8 cellular contexts compared by ENCODE assay signal in the genomic region with DNA sequence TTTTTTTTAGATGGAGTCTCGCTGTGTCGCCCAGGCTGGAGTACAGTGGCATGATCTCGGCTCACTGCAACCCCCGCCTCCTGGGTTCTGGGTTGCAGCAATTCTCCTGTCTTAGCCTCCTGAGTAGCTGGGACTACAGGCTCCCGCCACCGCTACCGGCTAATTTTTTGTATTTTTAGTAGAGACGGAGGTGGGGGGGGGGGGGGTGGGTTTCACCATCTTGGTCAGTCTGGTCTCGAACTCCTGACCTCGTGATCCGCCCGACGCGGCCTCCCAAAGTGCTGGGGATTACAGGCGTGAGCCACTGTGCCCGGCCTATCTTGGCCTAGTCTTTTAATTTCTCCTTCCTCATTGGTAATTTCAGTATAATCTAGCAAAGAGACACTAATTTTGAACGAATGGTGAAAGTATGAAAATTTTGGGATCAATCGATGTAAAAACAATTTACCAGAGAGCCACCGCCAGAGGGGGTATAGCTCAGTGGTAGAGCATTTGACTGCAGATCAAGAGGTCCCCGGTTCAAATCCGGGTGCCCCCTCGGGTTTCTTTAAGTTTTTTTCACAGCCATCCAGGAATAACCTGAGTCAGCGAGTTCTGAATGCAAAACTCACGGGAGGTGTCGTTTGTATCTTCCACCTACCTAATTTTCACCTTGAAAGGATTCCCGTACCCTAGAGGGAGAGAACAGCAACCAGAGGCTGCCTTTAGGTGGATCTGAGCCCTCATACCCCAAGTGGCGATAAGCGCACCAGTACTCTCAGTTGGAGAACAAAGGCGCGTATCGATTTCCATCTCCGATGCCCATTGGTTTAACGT. TPM values are rescaled to one million over a fixed set of nuclear protein-coding genes. Genes with fewer than 3 reads are reported as not detected.
DNase-seq lines count a peak whose midpoint lies in the region; ATAC-seq, FAIRE-seq and TF ChIP-seq lines count a peak whose summit lies in the region.

No MANE protein-coding gene starts in this region.

- H3K4me1 ChIP-seq in DOHH2 (ENCODE audit: control insufficient read depth, low read length), result peaks cover 40% of the 10 kb centered on the region
- H3K4me1 ChIP-seq in K562 (replicated peaks in 1 of 2; ENCODE audit: control insufficient read depth in 2 of 2, insufficient read depth in 2 of 2, low read length in 2 of 2), result peaks cover 10 to 32% of the 10 kb centered on the region in 2 experiments
- H3K4me1 ChIP-seq in keratinocyte (ENCODE audit: control insufficient read depth, extremely low read depth, insufficient read depth, low read length), result peaks cover 37% of the 10 kb centered on the region

- H3K9me3 Mint-ChIP-seq in T-helper 1 cell treated with Interleukin-12 subunit alpha and Interleukin-12 subunit beta and Interleukin-4 antibody, amounts not matched to agents 30 μg/mL and 1 μg/mL, for 36 hours, result no peaks in the 10 kb centered on the region

- ATAC-seq in K562, result peak; percentile 2
- no peak for ATAC-seq in GM18861 (IDR thresholded peaks at IDR 0.05; ENCODE audit: unreplicated experiment)

- H3K9me2 ChIP-seq in DOHH2 (replicated peaks; ENCODE audit: control insufficient read depth, low read length), result no peaks in the 10 kb centered on the region

- H3K4me3 ChIP-seq in DOHH2 (ENCODE audit: low read length) (peak overlapping the region; percentile 95), K562 (peak overlapping the region; percentile 97), keratinocyte (ENCODE audit: control insufficient read depth in 2 of 3, extremely low read depth in 1 of 3, insufficient read depth in 2 of 3, low read depth in 1 of 3, low read length in 3 of 3) (peak overlapping the region; percentile 16 to 54 (median 19))

- POLR2A ChIA-PET in K562 (lab: Yijun Ruan, JAX), result interaction anchor here (0.6 to 5.0 kb wide), 7 partner anchors 15 to 512 kb away, joined by 3 to 70 read pairs (median 4); a partner anchor contains a TSS

- peak overlapping the region; percentile 89 for H3K27ac ChIP-seq in DOHH2 (ENCODE audit: low read depth, low read length)
- peak overlapping the region; percentile 48 for H3K27ac ChIP-seq in K562 (ENCODE audit: extremely low read depth, low read depth, low read length)
- H3K27ac ChIP-seq in keratinocyte (ENCODE audit: control insufficient read depth, insufficient read depth, low read length), result peak overlapping the region; percentile 76

- H3K9me1 ChIP-seq in K562 (ENCODE audit: control insufficient read depth, insufficient read depth, low read length), result peaks cover 6% of the 10 kb centered on the region
- H3K9me1 ChIP-seq in keratinocyte (ENCODE audit: control insufficient read depth, extremely low read depth, insufficient read depth, low read length), result no peaks in the 10 kb centered on the region

- H3K4me3 Mint-ChIP-seq in T-helper 1 cell treated with Interleukin-12 subunit alpha and Interleukin-12 subunit beta and Interleukin-4 antibody, amounts not matched to agents 30 μg/mL and 1 μg/mL, for 36 hours, result peak overlapping the region; percentile 95

- H3K79me2 ChIP-seq in DOHH2 (ENCODE audit: control insufficient read depth, low read length) (peaks cover 24% of the 10 kb centered on the region), K562 (ENCODE audit: control insufficient read depth, insufficient read depth, low read length) (peaks cover 24% of the 10 kb centered on the region), keratinocyte (ENCODE audit: control insufficient read depth, insufficient read depth, low read length) (peaks cover 24% of the 10 kb centered on the region)

- TF ChIP-seq RAD21 in K562 (CRISPR knock-in tag; conservative IDR thresholded peaks at IDR 0.05 in 1 of 2, IDR thresholded peaks at IDR 0.05 in 1 of 2), result no peak

- CTCF ChIA-PET in K562 (lab: Yijun Ruan, JAX; ENCODE audit: low intra/inter-chr PET ratio), result interaction anchor here (0.6 kb wide), 1 partner anchor 31 kb away, joined by 3 read pairs; no protein-coding TSS in a partner anchor

- H3K4me2 ChIP-seq in DOHH2 (ENCODE audit: low read length) (peak overlapping the region; percentile 86), K562 (ENCODE audit: insufficient read depth, low read length) (peak overlapping the region; percentile 85), keratinocyte (ENCODE audit: control insufficient read depth, extremely low read depth, insufficient read depth, low read depth, low read length) (peak overlapping the region; percentile 92)

- WGBS in K562 (ENCODE audit: insufficient coverage, low coverage, missing lambda C conversion rate), result under 1% methylated on average over 29 of the region's 33 CpGs

- peak overlapping the region; percentile 96 for H3K27ac Mint-ChIP-seq in T-helper 1 cell treated with Interleukin-12 subunit alpha and Interleukin-12 subunit beta and Interleukin-4 antibody, amounts not matched to agents 30 μg/mL and 1 μg/mL, for 36 hours

- H4K20me1 ChIP-seq in DOHH2 (ENCODE audit: control insufficient read depth, insufficient read depth, low read depth, low read length) (peaks cover 6% of the 10 kb centered on the region), K562 (replicated peaks; ENCODE audit: control insufficient read depth, insufficient read depth, low read length) (peaks cover 9% of the 10 kb centered on the region), keratinocyte (ENCODE audit: control insufficient read depth, extremely low read depth, insufficient read depth, low read length) (peaks cover 8% of the 10 kb centered on the region)

- H3K36me3 ChIP-seq in DOHH2 (ENCODE audit: control insufficient read depth, low read length) (peaks cover 18% of the 10 kb centered on the region), K562 (ENCODE audit: control insufficient read depth, insufficient read depth, low read length) (peaks cover 7% of the 10 kb centered on the region; the same call in 1 of the 3 replicates), keratinocyte (ENCODE audit: control insufficient read depth in 2 of 2, extremely low read depth in 1 of 2, insufficient read depth in 2 of 2, low read length in 2 of 2) (peaks cover 2 to 3% of the 10 kb centered on the region in 2 experiments)

- H3K27me3 ChIP-seq in DOHH2 (ENCODE audit: control insufficient read depth, low read length) (no peaks in the 10 kb centered on the region), K562 (ENCODE audit: control insufficient read depth in 2 of 2, insufficient read depth in 2 of 2, low read length in 2 of 2) (no peaks in the 10 kb centered on the region), keratinocyte (ENCODE audit: control insufficient read depth, extremely low read depth, insufficient read depth, low read length) (no peaks in the 10 kb centered on the region)

- TF ChIP-seq POLR2A in K562 (conservative IDR thresholded peaks at IDR 0.05), result no peak

- intact Hi-C loops in K562 (cut with micrococcal nuclease), result loop anchor here (5.0 to 10.0 kb wide), 2 partner anchors 193 to 285 kb away; a partner anchor contains a TSS

- TF ChIP-seq EP300 in K562 (IDR thresholded peaks at IDR 0.05; ENCODE audit: low read length), result peak; percentile 49

- H3K36me3 Mint-ChIP-seq in T-helper 1 cell treated with Interleukin-12 subunit alpha and Interleukin-12 subunit beta and Interleukin-4 antibody, amounts not matched to agents 30 μg/mL and 1 μg/mL, for 36 hours (ENCODE audit: low read depth), result peaks cover 7% of the 10 kb centered on the region

- in situ Hi-C loops in K562 (cut with MboI), result no loop called here

- peak; percentile 84 for DNase-seq in MV-4-11 (lab: John Stamatoyannopoulos, UW)
- peak in 3 of 4 experiments; percentile 51 to 87 (median 58) for DNase-seq in K562 (ENCODE audit: extremely low read depth in 1 of 4, low spot score in 3 of 4)
- DNase-seq in keratinocyte (ENCODE audit: low read depth, low spot score), result no peak
- peak; percentile 84 for DNase-seq in stimulated activated CD4-positive, alpha-beta T cell treated with anti-CD3 and anti-CD28 coated beads, Interleukin-15, amount 100 ng/mL, for 24 hours
- no peak for DNase-seq in DMS79 (lab: John Stamatoyannopoulos, UW)

- peaks cover 27% of the 10 kb centered on the region for H3K4me1 Mint-ChIP-seq in T-helper 1 cell treated with Interleukin-12 subunit alpha and Interleukin-12 subunit beta and Interleukin-4 antibody, amounts not matched to agents 30 μg/mL and 1 μg/mL, for 36 hours (ENCODE audit: low read depth)

- TF ChIP-seq CTCF in DOHH2 (IDR thresholded peaks at IDR 0.05; ENCODE audit: low read depth, low read length, poor library complexity, severe bottlenecking) (no peak), K562 (IDR thresholded peaks at IDR 0.05 in 2 of 3, conservative IDR thresholded peaks at IDR 0.05 in 1 of 3; ENCODE audit: insufficient read depth in 2 of 3, low read depth in 1 of 3, low read length in 3 of 3) (no peak; a peak in 1 of 6 replicates), keratinocyte (optimal IDR thresholded peaks at IDR 0.05 in 1 of 3, IDR thresholded peaks at IDR 0.05 in 1 of 3, conservative IDR thresholded peaks at IDR 0.05 in 1 of 3; ENCODE audit: extremely low read depth in 1 of 3, insufficient read depth in 2 of 3, low read length in 3 of 3) (no peak)

- H3F3A ChIP-seq in DOHH2 (ENCODE audit: control insufficient read depth, insufficient read depth), result peaks cover 26% of the 10 kb centered on the region

- H3K9me3 ChIP-seq in DOHH2 (ENCODE audit: control insufficient read depth, insufficient read depth, low read length) (no peaks in the 10 kb centered on the region), K562 (replicated peaks; ENCODE audit: control insufficient read depth, insufficient read depth, low read depth, low read length) (no peaks in the 10 kb centered on the region), keratinocyte (ENCODE audit: control insufficient read depth, low read depth, low read length) (no peaks in the 10 kb centered on the region)

- dilution Hi-C loops in keratinocyte (cut with MboI; ENCODE audit: extremely low pct_ligation_motif_present, low sequenced_read_pairs), result no loop called here

- no TSS peak for BruUV-seq in K562 (replicated peaks; lab: Mats Ljungman, UMichigan)

- peaks cover 4% of the 10 kb centered on the region for H3K27me3 Mint-ChIP-seq in T-helper 1 cell treated with Interleukin-12 subunit alpha and Interleukin-12 subunit beta and Interleukin-4 antibody, amounts not matched to agents 30 μg/mL and 1 μg/mL, for 36 hours (ENCODE audit: low read depth)

- H3K9ac ChIP-seq in K562 (ENCODE audit: insufficient read depth in 1 of 2, low read depth in 2 of 2, low read length in 2 of 2) (peak overlapping the region; percentile 73 to 91), keratinocyte (ENCODE audit: control insufficient read depth, extremely low read depth, insufficient read depth, low read length) (peak overlapping the region; percentile 62)

- H2AFZ ChIP-seq in K562 (ENCODE audit: low read depth, low read length) (peak overlapping the region; percentile 86), keratinocyte (ENCODE audit: control insufficient read depth, low read length) (peak overlapping the region; percentile 46)

- FAIRE-seq in K562 (lab: Jason Lieb, UNC) (no peak), keratinocyte (lab: Jason Lieb, UNC) (no peak)

RNA-seq across cellular contexts. Expression of a gene that starts 2.5 kb away (rescaled TPM):
- total RNA-seq in K562 (2011; cell fraction: chromatin; rRNA removed; ENCODE audit: low replicate concordance), result 56.3 and 141 TPM in 2 replicates
- 52.5 and 72.2 TPM in 2 replicates for total RNA-seq in K562 (2011; cell fraction: nucleolus; rRNA removed)
- total RNA-seq in K562 (2011; cell fraction: nucleoplasm; rRNA removed), result 56.8 and 72.4 TPM in 2 replicates
- total RNA-seq in K562 (2014; rRNA removed) (48.5 and 49.0 TPM in 2 replicates), K562 (2014; rRNA removed; fragmentation: Illumina TruSeq; extraction: Trizol) (35.1 and 38.8 TPM in 2 replicates), K562 (2015; rRNA removed; fragmentation: Illumina TruSeq; extraction: Trizol) (55.3 and 58.7 TPM in 2 replicates), K562 (2021) (112 and 125 TPM in 2 replicates)
- polyA plus RNA-seq in K562 (2011; rRNA removed) (45.9 and 62.1 TPM in 2 replicates), K562 (2014; fragmentation: Illumina TruSeq; extraction: Trizol) (95.7 and 104 TPM in 2 replicates), K562 (2014; fragmentation: Nextera tagmentation; extraction: Ambion mirVana) (10 to 100 TPM; 23.0 to 23.6 TPM), K562 (2014; rRNA removed) (69.1 and 78.2 TPM in 2 replicates), keratinocyte (72.5 to 117 TPM (median 88.1 TPM) in 3 replicates)
- polyA plus RNA-seq in K562 (2011; cell fraction: cytosol; rRNA removed), result 58.9 and 166 TPM in 2 replicates
- polyA plus RNA-seq in K562 (2011; cell fraction: nucleus; rRNA removed), result 25.9 and 52.6 TPM in 2 replicates
- 110 and 126 TPM in 2 replicates for polyA plus RNA-seq in K562 (2012)
- polyA minus RNA-seq in K562 (2011; rRNA and poly(A)+ RNA removed), result 48.3 and 89.0 TPM in 2 replicates
- polyA minus RNA-seq in K562 (2011; cell fraction: cytosol; rRNA and poly(A)+ RNA removed), result 56.3 and 79.0 TPM in 2 replicates
- polyA minus RNA-seq in K562 (2011; cell fraction: nucleus; rRNA and poly(A)+ RNA removed), result 20.1 and 22.1 TPM in 2 replicates
- polyA plus RNA-seq in keratinocyte (2011; ENCODE audit: low read depth), result 60.3 TPM
- 84.7 and 110 TPM in 2 replicates for polyA plus RNA-seq in keratinocyte (2011; cell fraction: cytosol; rRNA removed)
- polyA plus RNA-seq in keratinocyte (2011; cell fraction: nucleus; rRNA removed), result 103 and 116 TPM in 2 replicates
- 51.4 and 174 TPM in 2 replicates for polyA plus RNA-seq in keratinocyte (2012; ENCODE audit: low replicate concordance)
- 134 to 233 TPM (median 138 TPM) in 3 replicates for polyA minus RNA-seq in keratinocyte
- polyA minus RNA-seq in keratinocyte (2011; cell fraction: cytosol; rRNA and poly(A)+ RNA removed), result 335 TPM
- 76.9 and 90.5 TPM in 2 replicates for polyA minus RNA-seq in keratinocyte (2011; cell fraction: nucleus; rRNA and poly(A)+ RNA removed)

RNA-seq across cellular contexts. Expression of a gene that starts 13.9 kb away (rescaled TPM):
- 370 and 391 TPM in 2 replicates for total RNA-seq in K562 (2011; cell fraction: chromatin; rRNA removed; ENCODE audit: low replicate concordance)
- total RNA-seq in K562 (2011; cell fraction: nucleolus; rRNA removed), result 317 and 380 TPM in 2 replicates
- total RNA-seq in K562 (2011; cell fraction: nucleoplasm; rRNA removed), result 567 and 894 TPM in 2 replicates
- 2,281 and 2,332 TPM in 2 replicates for total RNA-seq in K562 (2014; rRNA removed)
- total RNA-seq in K562 (2014; rRNA removed; fragmentation: Illumina TruSeq; extraction: Trizol), result 3,218 and 3,389 TPM in 2 replicates
- 2,524 and 2,706 TPM in 2 replicates for total RNA-seq in K562 (2015; rRNA removed; fragmentation: Illumina TruSeq; extraction: Trizol)
- total RNA-seq in K562 (2021), result 1,745 and 1,985 TPM in 2 replicates
- 1,779 and 3,096 TPM in 2 replicates for polyA plus RNA-seq in K562 (2011; rRNA removed)
- 1,009 and 1,561 TPM in 2 replicates for polyA plus RNA-seq in K562 (2011; cell fraction: cytosol; rRNA removed)
- polyA plus RNA-seq in K562 (2011; cell fraction: nucleus; rRNA removed), result 519 and 810 TPM in 2 replicates
- 2,980 and 3,135 TPM in 2 replicates for polyA plus RNA-seq in K562 (2012)
- 3,156 and 3,487 TPM in 2 replicates for polyA plus RNA-seq in K562 (2014; fragmentation: Illumina TruSeq; extraction: Trizol)
- polyA plus RNA-seq in K562 (2014; fragmentation: Nextera tagmentation; extraction: Ambion mirVana), result 1,000 to 10,000 TPM; 2,598 to 3,667 TPM
- 3,128 and 3,158 TPM in 2 replicates for polyA plus RNA-seq in K562 (2014; rRNA removed)
- 1,069 and 1,345 TPM in 2 replicates for polyA minus RNA-seq in K562 (2011; rRNA and poly(A)+ RNA removed)
- polyA minus RNA-seq in K562 (2011; cell fraction: cytosol; rRNA and poly(A)+ RNA removed), result 644 and 904 TPM in 2 replicates
- 127 and 195 TPM in 2 replicates for polyA minus RNA-seq in K562 (2011; cell fraction: nucleus; rRNA and poly(A)+ RNA removed)
- polyA plus RNA-seq in keratinocyte, result 2,125 to 2,966 TPM (median 2,468 TPM) in 3 replicates
- 7,440 TPM for polyA plus RNA-seq in keratinocyte (2011; ENCODE audit: low read depth)
- polyA plus RNA-seq in keratinocyte (2011; cell fraction: cytosol; rRNA removed), result 2,699 and 3,057 TPM in 2 replicates
- 628 and 824 TPM in 2 replicates for polyA plus RNA-seq in keratinocyte (2011; cell fraction: nucleus; rRNA removed)
- polyA plus RNA-seq in keratinocyte (2012; ENCODE audit: low replicate concordance), result 2,108 and 3,125 TPM in 2 replicates
- polyA minus RNA-seq in keratinocyte, result 114 to 670 TPM (median 442 TPM) in 3 replicates
- 311 TPM for polyA minus RNA-seq in keratinocyte (2011; cell fraction: cytosol; rRNA and poly(A)+ RNA removed)
- 76.0 and 133 TPM in 2 replicates for polyA minus RNA-seq in keratinocyte (2011; cell fraction: nucleus; rRNA and poly(A)+ RNA removed)

RNA-seq across cellular contexts. Expression of a gene that starts 42.3 kb away (rescaled TPM):
- 54.3 and 57.6 TPM in 2 replicates for total RNA-seq in K562 (2011; cell fraction: chromatin; rRNA removed; ENCODE audit: low replicate concordance)
- total RNA-seq in K562 (2011; cell fraction: nucleolus; rRNA removed), result 25.0 and 27.9 TPM in 2 replicates
- total RNA-seq in K562 (2011; cell fraction: nucleoplasm; rRNA removed), result 31.0 and 32.9 TPM in 2 replicates
- total RNA-seq in K562 (2014; rRNA removed), result 16.8 and 18.6 TPM in 2 replicates
- 19.0 and 19.2 TPM in 2 replicates for total RNA-seq in K562 (2014; rRNA removed; fragmentation: Illumina TruSeq; extraction: Trizol)
- total RNA-seq in K562 (2015; rRNA removed; fragmentation: Illumina TruSeq; extraction: Trizol), result 21.0 and 24.1 TPM in 2 replicates
- 16.5 and 17.4 TPM in 2 replicates for total RNA-seq in K562 (2021)
- 14.1 and 23.0 TPM in 2 replicates for polyA plus RNA-seq in K562 (2011; rRNA removed)
- polyA plus RNA-seq in K562 (2011; cell fraction: cytosol; rRNA removed), result 10.1 and 11.8 TPM in 2 replicates
- polyA plus RNA-seq in K562 (2011; cell fraction: nucleus; rRNA removed), result 48.3 and 72.5 TPM in 2 replicates
- polyA plus RNA-seq in K562 (2012), result 16.7 and 17.1 TPM in 2 replicates
- 22.9 and 27.4 TPM in 2 replicates for polyA plus RNA-seq in K562 (2014; fragmentation: Illumina TruSeq; extraction: Trizol)
- 10 to 100 TPM; 24.4 to 26.3 TPM for polyA plus RNA-seq in K562 (2014; fragmentation: Nextera tagmentation; extraction: Ambion mirVana)
- polyA plus RNA-seq in K562 (2014; rRNA removed), result 20.7 and 21.9 TPM in 2 replicates
- 9.2 and 16.7 TPM in 2 replicates for polyA minus RNA-seq in K562 (2011; rRNA and poly(A)+ RNA removed)
- 5.5 and 6.7 TPM in 2 replicates for polyA minus RNA-seq in K562 (2011; cell fraction: cytosol; rRNA and poly(A)+ RNA removed)
- 11.3 and 12.7 TPM in 2 replicates for polyA minus RNA-seq in K562 (2011; cell fraction: nucleus; rRNA and poly(A)+ RNA removed)
- polyA plus RNA-seq in keratinocyte, result 12.7 to 15.3 TPM (median 14.9 TPM) in 3 replicates
- polyA plus RNA-seq in keratinocyte (2011; ENCODE audit: low read depth), result 53.7 TPM
- 8.1 and 10.5 TPM in 2 replicates for polyA plus RNA-seq in keratinocyte (2011; cell fraction: cytosol; rRNA removed)
- 40.1 and 44.1 TPM in 2 replicates for polyA plus RNA-seq in keratinocyte (2011; cell fraction: nucleus; rRNA removed)
- 11.6 and 36.1 TPM in 2 replicates for polyA plus RNA-seq in keratinocyte (2012; ENCODE audit: low replicate concordance)
- 5.4 to 8.3 TPM (median 7.5 TPM) in 3 replicates for polyA minus RNA-seq in keratinocyte
- polyA minus RNA-seq in keratinocyte (2011; cell fraction: cytosol; rRNA and poly(A)+ RNA removed), result 5.9 TPM
- 6.0 and 11.3 TPM in 2 replicates for polyA minus RNA-seq in keratinocyte (2011; cell fraction: nucleus; rRNA and poly(A)+ RNA removed)

Comparison
In these comparisons a context has a peak if more than half of its experiments do, and no peak if none do; other contexts are left out.
1. H3K4me3 ChIP-seq: peak in every context shown above with its lines; median percentile 97 in K562; 95 in DOHH2; 19 in keratinocyte.
2. DNase-seq: peak in MV-4-11 (single experiment), K562 (3 of 4) and stimulated activated CD4-positive, alpha-beta T cell treated with anti-CD3 and anti-CD28 coated beads, Interleukin-15, amount 100 ng/mL, for 24 hours (single experiment); none in keratinocyte (single experiment) and DMS79 (single experiment).
3. Peak in every context shown above with its lines, with median percentiles within 50 percentile points of each other: H3K27ac ChIP-seq and H3K4me2 ChIP-seq.